In genomic region chr11:12167098-12167999, GRCh38 we compare ENCODE assay signal across 8 cellular contexts. TPM values are rescaled to one million over a fixed set of nuclear protein-coding genes. Genes with fewer than 3 reads are reported as not detected.
A peak's percentile ranks its signal among the peaks of the same experiment; 100 is the strongest.
DNase-seq lines count a peak whose midpoint lies in the region; ATAC-seq, FAIRE-seq and TF ChIP-seq lines count a peak whose summit lies in the region.

No MANE protein-coding gene starts in this region.

- H3K4me3 ChIP-seq in epithelial cell of proximal tubule (ENCODE audit: low read depth, low read length): no peak overlapping the region
- H3K4me3 ChIP-seq in skeletal muscle cell (ENCODE audit: low read depth, low read length): no peak overlapping the region

- no peak for TF ChIP-seq CTCF in epithelial cell of proximal tubule (conservative IDR thresholded peaks at IDR 0.05; ENCODE audit: low read depth, low read length)

- peak; percentile 31 for DNase-seq in NK-92 treated with Interleukin-12 subunit alpha and Interleukin-12 subunit beta, amount 100 ng/mL, for 24 hours (lab: John Stamatoyannopoulos, UW)
- DNase-seq in NK-92 (lab: John Stamatoyannopoulos, UW; ENCODE audit: unreplicated experiment): no peak
- peak; percentile 9 for DNase-seq in SIG-M5 (lab: John Stamatoyannopoulos, UW)
- DNase-seq in epithelial cell of proximal tubule (ENCODE audit: low read depth): peak; percentile 66
- DNase-seq in skeletal muscle cell (ENCODE audit: low read depth): peak; percentile 76
- DNase-seq in activated effector memory CD4-positive, alpha-beta T cell treated with Interleukin-2 at 50 U/mL for 16 hours: no peak
- DNase-seq in GM19239 (ENCODE audit: insufficient read length, low spot score): no peak

- no peak for ATAC-seq in GM21423 (IDR thresholded peaks at IDR 0.05; ENCODE audit: unreplicated experiment)

- FAIRE-seq in GM19239 (lab: Jason Lieb, UNC): no peak

RNA-seq across cellular contexts. Expression of gene MICAL2, which starts 57.0 kb away (rescaled TPM):
- 104 and 148 TPM in 2 replicates for total RNA-seq in epithelial cell of proximal tubule

Comparison
In these comparisons a context has a peak if more than half of its experiments do, and no peak if none do; other contexts are left out.
1. DNase-seq: peak in NK-92 treated with Interleukin-12 subunit alpha and Interleukin-12 subunit beta, amount 100 ng/mL, for 24 hours (single experiment), SIG-M5 (single experiment), epithelial cell of proximal tubule (single experiment) and skeletal muscle cell (single experiment); none in NK-92 (single experiment), activated effector memory CD4-positive, alpha-beta T cell treated with Interleukin-2 at 50 U/mL for 16 hours (single experiment) and GM19239 (single experiment).